ENCODE assay signal across 34 cellular contexts in genomic region chr1:75123756-75124155, GRCh38. TPM values are rescaled to one million over a fixed set of nuclear protein-coding genes. Genes with fewer than 3 reads are reported as not detected.
DNase-seq lines count a peak whose midpoint lies in the region; ATAC-seq and TF ChIP-seq lines count a peak whose summit lies in the region.
"Had no signal": no experiment of that assay in that cellular context is flagged by ENCODE, and none has a peak within 500 bp of the region (broad histone marks: within the 10 kb centered on the region; RNA-seq: fewer than 3 reads in every experiment).

No MANE protein-coding gene starts in this region.

- H3K36me3 ChIP-seq in adipocyte (ENCODE audit: control insufficient read depth, insufficient read depth, low read length, severe bottlenecking) (no peaks in the 10 kb centered on the region), upper lobe of left lung (no peaks in the 10 kb centered on the region), Peyer's patch (no peaks in the 10 kb centered on the region)
- H3K36me3 ChIP-seq: BE2C; BLaER1; BLaER1 treated with 17β-estradiol and CSF1 and Interleukin-3, amounts not matched to agents 10 nM and 100 nM had no signal

- H3K9ac ChIP-seq in adipocyte (ENCODE audit: low read length) = no peak overlapping the region
- H3K9ac ChIP-seq: BLaER1; BLaER1 treated with 17β-estradiol and CSF1 and Interleukin-3, amounts not matched to agents 10 nM and 100 nM had no signal

- peaks cover 13% of the 10 kb centered on the region for H3K9me3 ChIP-seq in adipocyte (ENCODE audit: control insufficient read depth, low read length)
- peaks cover 0 to 12% (median 0%) of the 10 kb centered on the region in 4 donors for H3K9me3 ChIP-seq in upper lobe of left lung
- H3K9me3 ChIP-seq in Peyer's patch = no peaks in the 10 kb centered on the region
- H3K9me3 ChIP-seq: A549, BE2C, Caco-2 had no signal

- H3K4me3 ChIP-seq in adipocyte (ENCODE audit: low read length) = no peak overlapping the region
- no peak overlapping the region for H3K4me3 ChIP-seq in upper lobe of left lung
- H3K4me3 ChIP-seq in Peyer's patch = no peak overlapping the region
- H3K4me3 ChIP-seq: A549; BLaER1; BLaER1 treated with 17β-estradiol and CSF1 and Interleukin-3, amounts not matched to agents 10 nM and 100 nM had no signal

- DNase-seq in adipocyte (ENCODE audit: low read depth) (peak; percentile 12), fibroblast of gingiva (ENCODE audit: low read depth) (peak; percentile 77), fibroblast of peridontal ligament (ENCODE audit: extremely low read depth) (peak; percentile 74), upper lobe of left lung (no peak), Peyer's patch (no peak)
- DNase-seq: 8988T; ACHN; AML-193; BE2C; C1 segment of cervical spinal cord; Caco-2; Calu3; CD4-positive, alpha-beta memory T cell; CD4-positive, alpha-beta T cell; CD4-positive, CD25-positive, alpha-beta regulatory T cell; CD8-positive, alpha-beta memory T cell; CD8-positive, alpha-beta T cell; COR-L47; DMS 273 treated with DMSO at 0.1 percent for 48 hours; DMS153; DMS53; DMS79; DMS79 treated with DMSO at 0.1 percent for 48 hours; DND-41; EL had no signal

- H3K27ac ChIP-seq in upper lobe of left lung = no peak overlapping the region
- no peak overlapping the region for H3K27ac ChIP-seq in Peyer's patch
- H3K27ac ChIP-seq: 22Rv1; A549; BLaER1; BLaER1 treated with 17β-estradiol and CSF1 and Interleukin-3, amounts not matched to agents 10 nM and 100 nM; C4-2B had no signal

- 81% methylated on average over 1 of the region's 1 CpG for WGBS in upper lobe of left lung, 2 donors

- H3K4me1 ChIP-seq in adipocyte (ENCODE audit: control insufficient read depth, insufficient read depth, low read length) (no peaks in the 10 kb centered on the region), upper lobe of left lung (no peaks in the 10 kb centered on the region), Peyer's patch (no peaks in the 10 kb centered on the region)
- H3K4me1 ChIP-seq: A549; BE2C; BLaER1; BLaER1 treated with 17β-estradiol and CSF1 and Interleukin-3, amounts not matched to agents 10 nM and 100 nM; Caco-2 had no signal

- no peak for TF ChIP-seq CTCF in upper lobe of left lung (IDR thresholded peaks at IDR 0.05)
- TF ChIP-seq CTCF in Peyer's patch (IDR thresholded peaks at IDR 0.05) = no peak

- no peak for TF ChIP-seq EP300 in upper lobe of left lung (IDR thresholded peaks at IDR 0.05)

- TF ChIP-seq POLR2A in upper lobe of left lung (IDR thresholded peaks at IDR 0.05) = no peak
- no peak for TF ChIP-seq POLR2A in Peyer's patch (IDR thresholded peaks at IDR 0.05)

- H3K27me3 ChIP-seq in adipocyte (replicated peaks; ENCODE audit: control insufficient read depth, insufficient read depth, low read length) = peaks cover 47% of the 10 kb centered on the region
- H3K27me3 ChIP-seq in upper lobe of left lung = peaks cover 0 to 17% (median 8%) of the 10 kb centered on the region in 4 donors
- H3K27me3 ChIP-seq in Peyer's patch = peaks cover 0 to 12% of the 10 kb centered on the region in 2 donors
- H3K27me3 ChIP-seq: BLaER1; BLaER1 treated with 17β-estradiol and CSF1 and Interleukin-3, amounts not matched to agents 10 nM and 100 nM had no signal

- ATAC-seq in HG03095 (IDR thresholded peaks at IDR 0.05; ENCODE audit: unreplicated experiment) (no peak), upper lobe of left lung (ENCODE audit: low FRiP score in 2 of 2) (no peak)
- ATAC-seq: A549; CD8-positive, alpha-beta T cell had no signal

RNA-seq across cellular contexts. Expression of gene LHX8, which starts 10.4 kb away (rescaled TPM):
- not detected for total RNA-seq in upper lobe of left lung
- not detected for total RNA-seq in Peyer's patch
- total RNA-seq: A172; A673; B cell; Caco-2; Calu3; CD4-positive, alpha-beta memory T cell; CD4-positive, alpha-beta T cell; CD4-positive, CD25-positive, alpha-beta regulatory T cell; CD8-positive, alpha-beta memory T cell; CD8-positive, alpha-beta T cell had no signal

Comparison
In these comparisons a context has a peak if more than half of its experiments do, and no peak if none do; other contexts are left out.
1. DNase-seq: peak in adipocyte (single experiment), fibroblast of gingiva (single experiment) and fibroblast of peridontal ligament (single experiment); none in upper lobe of left lung (0 of 2) and Peyer's patch (0 of 3).